27 cellular contexts compared by ENCODE assay signal in the genomic region with DNA sequence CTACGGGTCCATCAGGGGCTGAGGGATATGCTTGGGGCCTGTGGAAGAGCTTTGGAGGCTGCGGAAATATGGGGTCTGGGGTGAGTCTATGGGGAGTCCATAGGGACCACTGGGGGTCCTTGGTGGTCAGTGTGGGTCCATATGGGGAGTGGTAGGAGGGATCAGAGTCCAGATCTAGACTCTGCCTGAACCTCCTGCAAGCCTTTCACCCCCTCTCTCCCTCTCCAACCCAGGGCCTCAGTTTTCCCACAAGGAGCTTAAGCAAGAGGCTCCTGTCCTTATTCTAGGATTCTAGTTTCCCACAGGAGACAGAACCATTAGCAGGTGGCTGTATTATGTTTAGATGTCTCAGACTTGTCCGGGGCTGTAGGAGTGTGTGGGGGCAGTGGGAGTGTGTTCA.
"Had no signal": no experiment of that assay in that cellular context is flagged by ENCODE, and none has a peak within 500 bp of the region (broad histone marks: within the 10 kb centered on the region; RNA-seq: fewer than 3 reads in every experiment).

No MANE protein-coding gene starts in this region.

- H3K27me3 ChIP-seq: hepatocyte, tibial artery, uterus had no signal

- H3K4me3 ChIP-seq: heart right ventricle, hepatocyte, left ventricle myocardium inferior, lung, mucosa of descending colon, pancreas, prostate gland, skin epidermis, stomach, thoracic aorta, tibial artery, uterus had no signal

- H3K27ac ChIP-seq: heart right ventricle, hepatocyte, left ventricle myocardium inferior, pancreas, prostate gland, skin epidermis, stomach, thoracic aorta, tibial artery, uterus had no signal

- H3K9me3 ChIP-seq: heart right ventricle, left ventricle myocardium inferior, mucosa of descending colon, pancreas, prostate gland, stomach, thoracic aorta, tibial artery, uterus had no signal

- H3K27ac Mint-ChIP-seq: naive thymus-derived CD4-positive, alpha-beta T cell; natural killer cell treated with Interleukin-12 subunit alpha and Interleukin-12 subunit beta and Interleukin-15 and Interleukin-18, amount 100 ng/mL, for 72 hours; stimulated activated naive B cell treated with anti-CD40 and anti-IgM and Interleukin-4, amounts not matched to agents 10 μg/mL and 1 μg/mL and 100 μg/mL, for 72 hours had no signal

- H3K4me1 ChIP-seq: heart right ventricle, left ventricle myocardium inferior, pancreas, prostate gland, stomach, tibial artery, uterus had no signal

- H3K36me3 ChIP-seq: heart right ventricle, left ventricle myocardium inferior, pancreas, prostate gland, stomach, thoracic aorta, tibial artery, uterus had no signal

- H3K4me1 Mint-ChIP-seq: naive thymus-derived CD4-positive, alpha-beta T cell; stimulated activated naive B cell treated with anti-CD40 and anti-IgM and Interleukin-4, amounts not matched to agents 10 μg/mL and 1 μg/mL and 100 μg/mL, for 72 hours had no signal

- H3K27me3 Mint-ChIP-seq: stimulated activated naive B cell treated with anti-CD40 and anti-IgM and Interleukin-4, amounts not matched to agents 10 μg/mL and 1 μg/mL and 100 μg/mL, for 72 hours had no signal

- H3K4me3 Mint-ChIP-seq: naive thymus-derived CD4-positive, alpha-beta T cell; natural killer cell treated with Interleukin-12 subunit alpha and Interleukin-12 subunit beta and Interleukin-15 and Interleukin-18, amount 100 ng/mL, for 72 hours; stimulated activated naive B cell treated with anti-CD40 and anti-IgM and Interleukin-4, amounts not matched to agents 10 μg/mL and 1 μg/mL and 100 μg/mL, for 72 hours had no signal

- H3K9me3 Mint-ChIP-seq: natural killer cell treated with Interleukin-12 subunit alpha and Interleukin-12 subunit beta and Interleukin-15 and Interleukin-18, amount 100 ng/mL, for 72 hours had no signal

- DNase-seq: heart right ventricle; kidney; left colon; left ventricle myocardium inferior; midbrain; mucosa of descending colon; naive thymus-derived CD4-positive, alpha-beta T cell; pancreas; retina; right cardiac atrium; stimulated activated CD4-positive, alpha-beta T cell treated with anti-CD3 and anti-CD28 coated beads, Interleukin-12 subunit alpha, Interleukin-12 subunit beta, amount 100 ng/mL, for 4 hours; stimulated activated CD4-positive, alpha-beta T cell treated with anti-CD3 and anti-CD28 coated beads, Interleukin-15, amount 100 ng/mL, for 24 hours; stimulated activated CD4-positive, alpha-beta T cell treated with anti-CD3 and anti-CD28 coated beads, Interleukin-2, amount 100 ng/mL, for 24 hours; stimulated activated CD4-positive, alpha-beta T cell treated with anti-CD3 and anti-CD28 coated beads, Interleukin-4, amount 100 ng/mL, for 1 hour; stimulated activated naive B cell treated with anti-CD40 and anti-IgM and Interleukin-4, amounts not matched to agents 10 μg/mL and 1 μg/mL and 100 μg/mL, for 72 hours; stimulated activated naive CD8-positive, alpha-beta T cell treated with anti-CD3 and anti-CD28 coated beads, Interleukin-15, Interleukin-2, amounts not matched to agents 100 U/mL and 50 U/mL, for 24 hours; stomach; tibial artery; trophoblast cell; uterus had no signal

- H3K36me3 Mint-ChIP-seq: naive thymus-derived CD4-positive, alpha-beta T cell; natural killer cell treated with Interleukin-12 subunit alpha and Interleukin-12 subunit beta and Interleukin-15 and Interleukin-18, amount 100 ng/mL, for 72 hours; stimulated activated naive B cell treated with anti-CD40 and anti-IgM and Interleukin-4, amounts not matched to agents 10 μg/mL and 1 μg/mL and 100 μg/mL, for 72 hours had no signal

- ATAC-seq: heart right ventricle; left colon; mucosa of descending colon; naive thymus-derived CD4-positive, alpha-beta T cell; natural killer cell treated with Interleukin-12 subunit alpha and Interleukin-12 subunit beta and Interleukin-15 and Interleukin-18, amount 100 ng/mL, for 72 hours; pancreas; right cardiac atrium; sciatic nerve; stimulated activated naive B cell treated with anti-CD40 and anti-IgM and Interleukin-4, amounts not matched to agents 10 μg/mL and 1 μg/mL and 100 μg/mL, for 72 hours; stimulated activated naive CD8-positive, alpha-beta T cell treated with anti-CD3 and anti-CD28 coated beads, Interleukin-15, Interleukin-2, amounts not matched to agents 100 U/mL and 50 U/mL, for 24 hours had no signal
